8 cellular contexts compared by ENCODE assay signal in the genomic region with DNA sequence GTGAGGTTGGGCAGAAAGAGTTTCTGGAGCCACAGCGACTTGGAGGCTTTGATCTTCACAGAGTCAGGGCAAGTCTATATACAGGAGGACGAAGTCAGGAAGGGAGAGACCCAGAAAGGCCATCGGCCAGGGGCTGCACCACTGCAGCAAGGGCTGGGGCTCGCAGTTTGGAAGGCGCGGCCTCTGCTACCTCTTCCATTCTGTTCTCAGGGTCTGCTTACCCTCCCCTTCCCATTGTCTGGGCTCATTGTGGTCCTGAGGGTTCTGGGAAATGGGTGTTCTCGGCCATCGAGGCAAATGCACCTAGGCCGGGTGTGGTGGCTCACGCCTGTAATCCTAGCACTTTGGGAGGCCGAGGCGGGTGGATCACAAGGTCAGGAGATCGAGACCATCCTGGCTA. TPM values are rescaled to one million over a fixed set of nuclear protein-coding genes. Genes with fewer than 3 reads are reported as not detected.
"Had no signal": no experiment of that assay in that cellular context is flagged by ENCODE, and none has a peak within 500 bp of the region (broad histone marks: within the 10 kb centered on the region; RNA-seq: fewer than 3 reads in every experiment).

No MANE protein-coding gene starts in this region.

- H3K9me3 ChIP-seq: HAP-1 had no signal

- H3K4me1 ChIP-seq: HAP-1 had no signal

- H3K27ac ChIP-seq: GM23248 had no signal

- H3K36me3 Mint-ChIP-seq: IgD-negative memory B cell had no signal

- H3K9ac ChIP-seq: GM23248 had no signal

- H3K4me3 ChIP-seq: GM23248, HAP-1 had no signal

- H2AFZ ChIP-seq: GM23248 had no signal

- ATAC-seq: HCT116 had no signal

- H3K36me3 ChIP-seq: HAP-1 had no signal

- DNase-seq: GM23248, GOT3, H7, HFFc6 had no signal

- H3K27ac Mint-ChIP-seq: HFFc6, IgD-negative memory B cell had no signal

- H3K4me3 Mint-ChIP-seq: HFFc6, IgD-negative memory B cell had no signal

- H3K9me3 Mint-ChIP-seq: HFFc6, IgD-negative memory B cell had no signal

RNA-seq across cellular contexts. Expression of gene ST6GALNAC1, which starts 16.0 kb away (rescaled TPM):
- total RNA-seq: GM23248, H4, H7, HFFc6 had no signal
- polyA plus RNA-seq: GM23248 had no signal
